ENCODE assay signal across 8 cellular contexts in genomic region chr4:145178740-145179139, GRCh38. TPM values are rescaled to one million over a fixed set of nuclear protein-coding genes. Genes with fewer than 3 reads are reported as not detected.
DNase-seq lines count a peak whose midpoint lies in the region; ATAC-seq and TF ChIP-seq lines count a peak whose summit lies in the region.

No MANE protein-coding gene starts in this region.

- no peak for TF ChIP-seq EP300 in suprapubic skin (IDR thresholded peaks at IDR 0.05)

- peak overlapping the region; percentile 84 for H3K4me3 ChIP-seq in suprapubic skin

- peak overlapping the region; percentile 93 for H3K4me3 Mint-ChIP-seq in activated naive CD4-positive, alpha-beta T cell treated with anti-CD3 and anti-CD28 coated beads for 36 hours

- H3K9me3 Mint-ChIP-seq in activated naive CD4-positive, alpha-beta T cell treated with anti-CD3 and anti-CD28 coated beads for 36 hours: no peaks in the 10 kb centered on the region
- peaks cover 0 to 9% of the 10 kb centered on the region in 2 donors for H3K9me3 Mint-ChIP-seq in activated naive CD4-positive, alpha-beta T cell treated with anti-CD3 and anti-CD28 coated beads, Interleukin-2, amount 50 U/mL, for 72 hours

- peak overlapping the region; percentile 98 for H3K27ac Mint-ChIP-seq in activated naive CD4-positive, alpha-beta T cell treated with anti-CD3 and anti-CD28 coated beads for 36 hours
- peak overlapping the region; percentile 93 to 94 for H3K27ac Mint-ChIP-seq in activated naive CD4-positive, alpha-beta T cell treated with anti-CD3 and anti-CD28 coated beads, Interleukin-2, amount 50 U/mL, for 72 hours

- CTCF ChIA-PET in activated naive CD4-positive, alpha-beta T cell treated with anti-CD3 and anti-CD28 coated beads for 36 hours (lab: Charles Lee): interaction anchor here (1.1 to 1.4 kb wide), 3 partner anchors 8 to 438 kb away, joined by 3 to 4 read pairs (median 3); no protein-coding TSS in a partner anchor

- peaks cover 43% of the 10 kb centered on the region for H3K4me1 Mint-ChIP-seq in activated naive CD4-positive, alpha-beta T cell treated with anti-CD3 and anti-CD28 coated beads for 36 hours (ENCODE audit: low read depth)

- intact Hi-C loops in activated naive CD4-positive, alpha-beta T cell treated with anti-CD3 and anti-CD28 coated beads for 36 hours (cut with micrococcal nuclease): no loop called here

- no peak for ATAC-seq in activated naive CD4-positive, alpha-beta T cell treated with anti-CD3 and anti-CD28 coated beads, Interleukin-2, amount 50 U/mL, for 72 hours
- no peak for ATAC-seq in GM18502 (IDR thresholded peaks at IDR 0.05; ENCODE audit: poor library complexity, unreplicated experiment)

- H3K36me3 ChIP-seq in suprapubic skin: no peaks in the 10 kb centered on the region

- TF ChIP-seq CTCF in suprapubic skin (IDR thresholded peaks at IDR 0.05): no peak

- peak overlapping the region; percentile 97 for H3K27ac ChIP-seq in suprapubic skin

- H3K27me3 ChIP-seq in suprapubic skin: no peaks in the 10 kb centered on the region

- H3K4me1 ChIP-seq in suprapubic skin: peaks cover 43% of the 10 kb centered on the region

- no peaks in the 10 kb centered on the region for H3K27me3 Mint-ChIP-seq in activated naive CD4-positive, alpha-beta T cell treated with anti-CD3 and anti-CD28 coated beads for 36 hours (ENCODE audit: low read depth)

- no peak for TF ChIP-seq POLR2A in suprapubic skin (IDR thresholded peaks at IDR 0.05)

- no peaks in the 10 kb centered on the region for H3K9me3 ChIP-seq in suprapubic skin

- peaks cover 27% of the 10 kb centered on the region for H3K36me3 Mint-ChIP-seq in activated naive CD4-positive, alpha-beta T cell treated with anti-CD3 and anti-CD28 coated beads for 36 hours (ENCODE audit: low read depth)
- peaks cover 34 to 36% of the 10 kb centered on the region in 2 donors for H3K36me3 Mint-ChIP-seq in activated naive CD4-positive, alpha-beta T cell treated with anti-CD3 and anti-CD28 coated beads, Interleukin-2, amount 50 U/mL, for 72 hours

- peak; percentile 38 for DNase-seq in activated naive CD4-positive, alpha-beta T cell treated with anti-CD3 and anti-CD28 coated beads for 36 hours
- DNase-seq in activated naive CD4-positive, alpha-beta T cell treated with anti-CD3 and anti-CD28 coated beads, Interleukin-2, amount 50 U/mL, for 16 hours: no peak
- no peak for DNase-seq in activated naive CD4-positive, alpha-beta T cell treated with anti-CD3 and anti-CD28 coated beads, Interleukin-2, amount 50 U/mL, for 72 hours (ENCODE audit: low spot score in 2 of 2)
- DNase-seq in inferior parietal cortex (ENCODE audit: extremely low spot score) (peak; percentile 47), suprapubic skin (ENCODE audit: low spot score in 2 of 2) (no peak), amniotic stem cell (lab: John Stamatoyannopoulos, UW) (no peak), NCI-H2081 treated with DMSO at 0.1 percent for 48 hours (lab: John Stamatoyannopoulos, UW) (no peak)

- WGBS in suprapubic skin: 5% methylated on average over 4 of the region's 4 CpGs

RNA-seq across cellular contexts. Expression of gene OTUD4, which starts 1.6 kb away (rescaled TPM):
- 10 to 100 TPM; 35.9 to 37.1 TPM for total RNA-seq in activated naive CD4-positive, alpha-beta T cell treated with anti-CD3 and anti-CD28 coated beads for 36 hours
- total RNA-seq in activated naive CD4-positive, alpha-beta T cell treated with anti-CD3 and anti-CD28 coated beads, Interleukin-2, amount 50 U/mL, for 72 hours: 10 to 100 TPM; 39.6 to 47.9 TPM
- 10 to 100 TPM; 31.7 to 43.6 (median 41.2) TPM for total RNA-seq in suprapubic skin

Comparison
In these comparisons a context has a peak if more than half of its experiments do, and no peak if none do; other contexts are left out.
1. DNase-seq: peak in activated naive CD4-positive, alpha-beta T cell treated with anti-CD3 and anti-CD28 coated beads for 36 hours (single experiment) and inferior parietal cortex (single experiment); none in activated naive CD4-positive, alpha-beta T cell treated with anti-CD3 and anti-CD28 coated beads, Interleukin-2, amount 50 U/mL, for 16 hours (single experiment), activated naive CD4-positive, alpha-beta T cell treated with anti-CD3 and anti-CD28 coated beads, Interleukin-2, amount 50 U/mL, for 72 hours (0 of 2), suprapubic skin (0 of 2), amniotic stem cell (single experiment) and NCI-H2081 treated with DMSO at 0.1 percent for 48 hours (single experiment).